ENCODE assay signal across 1 cellular context in genomic region chr12:7189398-7190267, GRCh38.
A peak's percentile ranks its signal among the peaks of the same experiment; 100 is the strongest.
TF ChIP-seq lines count a peak whose summit lies in the region.

TSS of gene PEX5 (plus strand) at chr12:7189686. CDS start at chr12:7190378, 692 bp downstream.

TF ChIP-seq in HepG2, 621 proteins besides CTCF, POLR2A, EP300 and RAD21 (continued from another document and continues in another):
- TF ChIP-seq PAXIP1 (CRISPR knock-in tag; conservative IDR thresholded peaks at IDR 0.05): 0 out of 2 replicates have a peak, but pooled peaks have one; percentile 17
- no peak for TF ChIP-seq KLF12 (CRISPR knock-in tag; IDR thresholded peaks at IDR 0.05; ENCODE audit: borderline replicate concordance)
- TF ChIP-seq THYN1 (CRISPR knock-in tag; IDR thresholded peaks at IDR 0.05; ENCODE audit: borderline replicate concordance, low read depth): no peak
- peak; percentile 20; the same call in 1 of the 2 replicates for TF ChIP-seq KDM5B (CRISPR knock-in tag; IDR thresholded peaks at IDR 0.05; ENCODE audit: borderline replicate concordance)
- no peak for TF ChIP-seq ZNF891 (CRISPR knock-in tag; IDR thresholded peaks at IDR 0.05)
- no peak for TF ChIP-seq PBX3 (CRISPR knock-in tag; IDR thresholded peaks at IDR 0.05; ENCODE audit: borderline replicate concordance)
- TF ChIP-seq LRRFIP1 (CRISPR knock-in tag; conservative IDR thresholded peaks at IDR 0.05): no peak
- no peak for TF ChIP-seq KAT8 (CRISPR knock-in tag; IDR thresholded peaks at IDR 0.05)
- no peak for TF ChIP-seq MATR3 (CRISPR knock-in tag; IDR thresholded peaks at IDR 0.05)
- TF ChIP-seq ZNF713 (CRISPR knock-in tag; IDR thresholded peaks at IDR 0.05): no peak
- no peak for TF ChIP-seq ZNF691 (CRISPR knock-in tag; IDR thresholded peaks at IDR 0.05; ENCODE audit: borderline replicate concordance, low read depth)
- no peak for TF ChIP-seq PRMT3 (CRISPR knock-in tag; IDR thresholded peaks at IDR 0.05; ENCODE audit: borderline replicate concordance, low read depth)
- no peak for TF ChIP-seq CREB3 (CRISPR knock-in tag; IDR thresholded peaks at IDR 0.05)
- TF ChIP-seq ZUFSP (CRISPR knock-in tag; IDR thresholded peaks at IDR 0.05; ENCODE audit: borderline replicate concordance): no peak
- no peak for TF ChIP-seq KIAA2018 (CRISPR knock-in tag; IDR thresholded peaks at IDR 0.05; ENCODE audit: borderline replicate concordance)
- no peak for TF ChIP-seq TBL1XR1 (IDR thresholded peaks at IDR 0.05; ENCODE audit: borderline replicate concordance, low read length, partially characterized antibody)
- TF ChIP-seq ELF1 (CRISPR knock-in tag; IDR thresholded peaks at IDR 0.05): 0 out of 2 replicates have a peak, but pooled peaks have one; percentile 17
- TF ChIP-seq ZNF746 (CRISPR knock-in tag; IDR thresholded peaks at IDR 0.05): no peak
- no peak for TF ChIP-seq SP2 (CRISPR knock-in tag; IDR thresholded peaks at IDR 0.05)
- no peak for TF ChIP-seq ZNF44 (CRISPR knock-in tag; IDR thresholded peaks at IDR 0.05)
- peak; percentile 78; the same call in 1 of the 2 replicates for TF ChIP-seq YEATS4 (CRISPR knock-in tag; IDR thresholded peaks at IDR 0.05; ENCODE audit: borderline replicate concordance)
- TF ChIP-seq HOXA3 (CRISPR knock-in tag; IDR thresholded peaks at IDR 0.05): no peak
- TF ChIP-seq HINFP (CRISPR knock-in tag; IDR thresholded peaks at IDR 0.05; ENCODE audit: low read depth): no peak
- 0 out of 2 replicates have a peak, but pooled peaks have one; percentile 25 for TF ChIP-seq ZNF430 (CRISPR knock-in tag; IDR thresholded peaks at IDR 0.05)
- no peak for TF ChIP-seq ZBTB4 (CRISPR knock-in tag; IDR thresholded peaks at IDR 0.05; ENCODE audit: borderline replicate concordance)
- no peak for TF ChIP-seq IRF2 (CRISPR knock-in tag; IDR thresholded peaks at IDR 0.05)
- no peak for TF ChIP-seq MAFG (CRISPR knock-in tag; IDR thresholded peaks at IDR 0.05)
